In genomic region chr1:190175320-190175719, GRCh38 we compare ENCODE assay signal across 26 cellular contexts.
A peak's percentile ranks its signal among the peaks of the same experiment; 100 is the strongest.
DNase-seq lines count a peak whose midpoint lies in the region; ATAC-seq, FAIRE-seq and TF ChIP-seq lines count a peak whose summit lies in the region.
"Had no signal": no experiment of that assay in that cellular context is flagged by ENCODE, and none has a peak within 500 bp of the region (broad histone marks: within the 10 kb centered on the region; RNA-seq: fewer than 3 reads in every experiment).

No MANE protein-coding gene starts in this region.

- peak; percentile 47 for FAIRE-seq in TTC549 (lab: Jason Lieb, UNC)
- FAIRE-seq: A204.1, GM12878, HepG2, K562 had no signal

- ATAC-seq in upper lobe of right lung, result no peak
- ATAC-seq: GM12878, HepG2, K562, Panc1 had no signal

- no peaks in the 10 kb centered on the region for H3K4me1 ChIP-seq in adrenal gland (replicated peaks in 1 of 2)
- no peaks in the 10 kb centered on the region for H3K4me1 ChIP-seq in upper lobe of right lung
- H3K4me1 ChIP-seq: BLaER1 treated with 17β-estradiol and CSF1 and Interleukin-3, amounts not matched to agents 10 nM and 100 nM had no signal

- intact Hi-C loops in adrenal gland (cut with DNase I), result no loop called here
- intact Hi-C loops in upper lobe of right lung (cut with DNase I), result no loop called here

- no peak overlapping the region for H3K27ac ChIP-seq in adrenal gland
- no peak overlapping the region for H3K27ac ChIP-seq in upper lobe of right lung
- H3K27ac ChIP-seq: BLaER1 treated with 17β-estradiol and CSF1 and Interleukin-3, amounts not matched to agents 10 nM and 100 nM; RWPE1 had no signal

- no peak overlapping the region for H3K4me3 ChIP-seq in choroid plexus epithelial cell (ENCODE audit: low read depth, low read length)
- no peak overlapping the region for H3K4me3 ChIP-seq in fibroblast of villous mesenchyme (ENCODE audit: low read depth, low read length)
- H3K4me3 ChIP-seq in adrenal gland, result no peak overlapping the region
- no peak overlapping the region for H3K4me3 ChIP-seq in upper lobe of right lung
- H3K4me3 ChIP-seq: BLaER1 treated with 17β-estradiol and CSF1 and Interleukin-3, amounts not matched to agents 10 nM and 100 nM; GM12878; K562 had no signal

- H3K9me3 ChIP-seq in adrenal gland (replicated peaks in 1 of 3) (no peaks in the 10 kb centered on the region), upper lobe of right lung (no peaks in the 10 kb centered on the region)
- H3K9me3 ChIP-seq: BLaER1 treated with 17β-estradiol and CSF1 and Interleukin-3, amounts not matched to agents 10 nM and 100 nM had no signal

- DNase-seq in ELR (ENCODE audit: low read depth) (peak; percentile 35), choroid plexus epithelial cell (ENCODE audit: low read depth) (peak; percentile 64), fibroblast of villous mesenchyme (ENCODE audit: low read depth) (peak; percentile 4), adrenal gland (no peak), NK-92 (lab: John Stamatoyannopoulos, UW; ENCODE audit: unreplicated experiment) (no peak), upper lobe of right lung (no peak), NCI-H2107 treated with DMSO at 0.1 percent for 48 hours (lab: John Stamatoyannopoulos, UW; ENCODE audit: unreplicated experiment) (no peak)
- DNase-seq: AML-193; CD4-positive, alpha-beta T cell; GDM1; H7; Kasumi-1; MM.1S; NCI-H2029; NCI-H2227 treated with DMSO at 0.1 percent for 48 hours; NCI-H510A; NCI-H69; SHP77 had no signal

- TF ChIP-seq POLR2A in adrenal gland (IDR thresholded peaks at IDR 0.05), result no peak

- no peak for TF ChIP-seq CTCF in choroid plexus epithelial cell (conservative IDR thresholded peaks at IDR 0.05; ENCODE audit: low read depth, low read length)
- no peak for TF ChIP-seq CTCF in fibroblast of villous mesenchyme (IDR thresholded peaks at IDR 0.05; ENCODE audit: insufficient read depth, low read depth, low read length)
- TF ChIP-seq CTCF in adrenal gland (IDR thresholded peaks at IDR 0.05), result no peak
- TF ChIP-seq CTCF in upper lobe of right lung (IDR thresholded peaks at IDR 0.05), result no peak

- no peaks in the 10 kb centered on the region for H3K36me3 ChIP-seq in adrenal gland (replicated peaks in 1 of 2)
- no peaks in the 10 kb centered on the region for H3K36me3 ChIP-seq in upper lobe of right lung
- H3K36me3 ChIP-seq: BLaER1 treated with 17β-estradiol and CSF1 and Interleukin-3, amounts not matched to agents 10 nM and 100 nM had no signal

- H3K27me3 ChIP-seq in adrenal gland (no peaks in the 10 kb centered on the region), upper lobe of right lung (no peaks in the 10 kb centered on the region)
- H3K27me3 ChIP-seq: BLaER1 treated with 17β-estradiol and CSF1 and Interleukin-3, amounts not matched to agents 10 nM and 100 nM had no signal

- 49 to 57% (median 53%) methylated on average over 3 of the region's 3 CpGs for WGBS in adrenal gland, 4 donors

Comparison
In these comparisons a context has a peak if more than half of its experiments do, and no peak if none do; other contexts are left out.
1. DNase-seq: peak in ELR (single experiment), choroid plexus epithelial cell (single experiment) and fibroblast of villous mesenchyme (single experiment); none in adrenal gland (0 of 7), NK-92 (single experiment), upper lobe of right lung (single experiment) and NCI-H2107 treated with DMSO at 0.1 percent for 48 hours (single experiment).